Comparison of ENCODE assay signal across 8 cellular contexts in genomic region chr1:8560611-8561544, GRCh38.
DNase-seq lines count a peak whose midpoint lies in the region; FAIRE-seq and TF ChIP-seq lines count a peak whose summit lies in the region.

No MANE protein-coding gene starts in this region.

- no peak overlapping the region for H3K9ac ChIP-seq in keratinocyte (ENCODE audit: control insufficient read depth, extremely low read depth, insufficient read depth, low read length)

- H4K20me1 ChIP-seq in keratinocyte (ENCODE audit: control insufficient read depth, extremely low read depth, insufficient read depth, low read length) = no peaks in the 10 kb centered on the region

- no peak for FAIRE-seq in keratinocyte (lab: Jason Lieb, UNC)

- no peaks in the 10 kb centered on the region for H3K9me3 ChIP-seq in keratinocyte (ENCODE audit: control insufficient read depth, low read depth, low read length)
- no peaks in the 10 kb centered on the region for H3K9me3 ChIP-seq in stomach

- no peak for TF ChIP-seq EP300 in stomach (IDR thresholded peaks at IDR 0.05)

- no peaks in the 10 kb centered on the region for H3K9me3 Mint-ChIP-seq in brain

- H3K4me1 Mint-ChIP-seq in brain = peaks cover 69% of the 10 kb centered on the region

- H3K4me3 ChIP-seq in keratinocyte (ENCODE audit: control insufficient read depth in 2 of 3, extremely low read depth in 1 of 3, insufficient read depth in 2 of 3, low read depth in 1 of 3, low read length in 3 of 3) (no peak overlapping the region), stomach (no peak overlapping the region)

- no peaks in the 10 kb centered on the region for H3K79me2 ChIP-seq in keratinocyte (ENCODE audit: control insufficient read depth, insufficient read depth, low read length)

- no peaks in the 10 kb centered on the region for H3K27me3 Mint-ChIP-seq in brain

- intact Hi-C loops in stomach (cut with DNase I; ENCODE audit: low total_unique reads) = loop anchor here (10.0 kb wide), 1 partner anchor 104 kb away; no protein-coding TSS in a partner anchor

- TF ChIP-seq POLR2A in stomach (IDR thresholded peaks at IDR 0.05) = no peak

- H3K36me3 ChIP-seq in keratinocyte (ENCODE audit: control insufficient read depth in 2 of 2, extremely low read depth in 1 of 2, insufficient read depth in 2 of 2, low read length in 2 of 2) = peaks cover 0 to 1% of the 10 kb centered on the region in 2 experiments
- peaks cover 0 to 11% (median 5%) of the 10 kb centered on the region in 4 donors for H3K36me3 ChIP-seq in stomach

- no peak overlapping the region for H3K27ac ChIP-seq in keratinocyte (ENCODE audit: control insufficient read depth, insufficient read depth, low read length)
- H3K27ac ChIP-seq in stomach = peak overlapping the region in 1 of 5 donors; percentile 18

- H3K4me3 Mint-ChIP-seq in brain = no peak overlapping the region

- H3K4me1 ChIP-seq in keratinocyte (ENCODE audit: control insufficient read depth, extremely low read depth, insufficient read depth, low read length) (no peaks in the 10 kb centered on the region), stomach (peaks cover 0 to 32% (median 19%) of the 10 kb centered on the region in 4 donors)

- H2AFZ ChIP-seq in keratinocyte (ENCODE audit: control insufficient read depth, low read length) = no peak overlapping the region

- TF ChIP-seq CTCF in brain (conservative IDR thresholded peaks at IDR 0.05) (peak; percentile 94 to 95), keratinocyte (optimal IDR thresholded peaks at IDR 0.05 in 1 of 3, IDR thresholded peaks at IDR 0.05 in 1 of 3, conservative IDR thresholded peaks at IDR 0.05 in 1 of 3; ENCODE audit: extremely low read depth in 1 of 3, insufficient read depth in 2 of 3, low read length in 3 of 3) (peak in 2 of 3 experiments; percentile 68 to 80), stomach (IDR thresholded peaks at IDR 0.05) (peak in 5 of 7 experiments; percentile 90 to 95 (median 93))

- dilution Hi-C loops in keratinocyte (cut with MboI; ENCODE audit: extremely low pct_ligation_motif_present, low sequenced_read_pairs) = no loop called here

- peak overlapping the region; percentile 4 to 60 (median 12) for H3K27ac Mint-ChIP-seq in brain

- peak; percentile 19 for DNase-seq in stimulated activated CD4-positive, alpha-beta T cell treated with anti-CD3 and anti-CD28 coated beads, Interleukin-2, amount 100 ng/mL, for 4 hours (ENCODE audit: low read depth)
- no peak for DNase-seq in stimulated activated CD4-positive, alpha-beta T cell treated with anti-CD3 and anti-CD28 coated beads, Interleukin-2, amount 100 ng/mL, for 24 hours
- DNase-seq in HT1080 (ENCODE audit: low read depth) (peak; percentile 46), OCI-M1 (lab: John Stamatoyannopoulos, UW) (peak; percentile 70), keratinocyte (ENCODE audit: low read depth, low spot score) (no peak), stomach (no peak)
- no peak for DNase-seq in activated effector memory CD4-positive, alpha-beta T cell treated with anti-CD3 and anti-CD28 coated beads, Interleukin-2, amount 50 U/mL, for 16 hours

- no peaks in the 10 kb centered on the region for H3K27me3 ChIP-seq in keratinocyte (ENCODE audit: control insufficient read depth, extremely low read depth, insufficient read depth, low read length)
- no peaks in the 10 kb centered on the region for H3K27me3 ChIP-seq in stomach

- no peaks in the 10 kb centered on the region for H3K9me1 ChIP-seq in keratinocyte (ENCODE audit: control insufficient read depth, extremely low read depth, insufficient read depth, low read length)

- H3K36me3 Mint-ChIP-seq in brain = peaks cover 22% of the 10 kb centered on the region

- H3K4me2 ChIP-seq in keratinocyte (ENCODE audit: control insufficient read depth, extremely low read depth, insufficient read depth, low read depth, low read length) = no peak overlapping the region

- WGBS in stomach, 5 donors = 21 to 39% (median 36%) methylated on average over 2 of the region's 2 CpGs

Comparison
In these comparisons a context has a peak if more than half of its experiments do, and no peak if none do; other contexts are left out.
1. DNase-seq: peak in stimulated activated CD4-positive, alpha-beta T cell treated with anti-CD3 and anti-CD28 coated beads, Interleukin-2, amount 100 ng/mL, for 4 hours (single experiment), HT1080 (single experiment) and OCI-M1 (single experiment); none in stimulated activated CD4-positive, alpha-beta T cell treated with anti-CD3 and anti-CD28 coated beads, Interleukin-2, amount 100 ng/mL, for 24 hours (0 of 2), keratinocyte (single experiment), stomach (single experiment) and activated effector memory CD4-positive, alpha-beta T cell treated with anti-CD3 and anti-CD28 coated beads, Interleukin-2, amount 50 U/mL, for 16 hours (single experiment).
2. Peak in every context shown above with its lines, with median percentiles within 50 percentile points of each other: CTCF ChIP-seq.